ENCODE assay signal across 8 cellular contexts in genomic region chr11:75398906-75399305, GRCh38. TPM values are rescaled to one million over a fixed set of nuclear protein-coding genes. Genes with fewer than 3 reads are reported as not detected.
DNase-seq lines count a peak whose midpoint lies in the region; ATAC-seq and TF ChIP-seq lines count a peak whose summit lies in the region.

No MANE protein-coding gene starts in this region.

- H3K36me3 Mint-ChIP-seq in mesothelial cell of epicardium: peaks cover 24% of the 10 kb centered on the region

- no peak for DNase-seq in BE2C
- DNase-seq in mesothelial cell of epicardium (ENCODE audit: low spot score in 2 of 2, unreplicated experiment in 2 of 2): no peak
- DNase-seq in DMS 273 (lab: John Stamatoyannopoulos, UW; ENCODE audit: unreplicated experiment): no peak
- DNase-seq in DMS53 (lab: John Stamatoyannopoulos, UW): no peak

- H3K4me2 ChIP-seq in SU-DHL-6 (ENCODE audit: low read depth, low read length, poor library complexity, severe bottlenecking): peak overlapping the region; percentile 18

- no peak overlapping the region for H3K9ac ChIP-seq in SU-DHL-6 (ENCODE audit: low read length)

- H3K4me1 ChIP-seq in BE2C: peaks cover 18% of the 10 kb centered on the region

- peak overlapping the region; percentile 98 for H3K4me3 Mint-ChIP-seq in mesothelial cell of epicardium

- peaks cover 44% of the 10 kb centered on the region for H3K79me2 ChIP-seq in SU-DHL-6 (ENCODE audit: insufficient read depth, low read length)

- H3K27ac Mint-ChIP-seq in mesothelial cell of epicardium: peak overlapping the region; percentile 99

- ATAC-seq in GM21390 (IDR thresholded peaks at IDR 0.05; ENCODE audit: unreplicated experiment) (peak; percentile 3), GM19397 (IDR thresholded peaks at IDR 0.05; ENCODE audit: unreplicated experiment) (no peak), GM21447 (IDR thresholded peaks at IDR 0.05; ENCODE audit: unreplicated experiment) (no peak)

- no peaks in the 10 kb centered on the region for H3K9me2 ChIP-seq in SU-DHL-6 (replicated peaks; ENCODE audit: insufficient read depth, low read length)

- TF ChIP-seq CTCF in BE2C (IDR thresholded peaks at IDR 0.05; ENCODE audit: low read depth, low read length) (no peak), SU-DHL-6 (IDR thresholded peaks at IDR 0.05; ENCODE audit: insufficient read depth, low read length, poor library complexity, severe bottlenecking) (no peak), mesothelial cell of epicardium (IDR thresholded peaks at IDR 0.05; ENCODE audit: unreplicated experiment) (no peak)

- peaks cover 3% of the 10 kb centered on the region for H3K27me3 Mint-ChIP-seq in mesothelial cell of epicardium (ENCODE audit: low read depth)

- H3K9me3 Mint-ChIP-seq in mesothelial cell of epicardium: no peaks in the 10 kb centered on the region

- peak overlapping the region; percentile 80 for H2AFZ ChIP-seq in SU-DHL-6 (ENCODE audit: low read depth, low read length, severe bottlenecking)

- peaks cover 30% of the 10 kb centered on the region for H4K20me1 ChIP-seq in SU-DHL-6 (ENCODE audit: low read depth, low read length)

- H3K36me3 ChIP-seq in BE2C: peaks cover 39% of the 10 kb centered on the region
- peaks cover 33% of the 10 kb centered on the region for H3K36me3 ChIP-seq in SU-DHL-6 (ENCODE audit: low read length)

- no peaks in the 10 kb centered on the region for H3K27me3 ChIP-seq in BE2C
- no peaks in the 10 kb centered on the region for H3K27me3 ChIP-seq in SU-DHL-6 (ENCODE audit: low read length)

- no peak overlapping the region for H3K27ac ChIP-seq in SU-DHL-6 (ENCODE audit: low read depth, low read length)

- peaks cover 45% of the 10 kb centered on the region for H3F3A ChIP-seq in SU-DHL-6 (ENCODE audit: insufficient read depth)

- H3K4me1 Mint-ChIP-seq in mesothelial cell of epicardium: peaks cover 32% of the 10 kb centered on the region

- no peaks in the 10 kb centered on the region for H3K9me3 ChIP-seq in BE2C
- H3K9me3 ChIP-seq in SU-DHL-6 (ENCODE audit: insufficient read depth, low read length): no peaks in the 10 kb centered on the region

- H3K4me3 ChIP-seq in BE2C (ENCODE audit: low read depth, low read length): peak overlapping the region; percentile 100
- no peak overlapping the region for H3K4me3 ChIP-seq in SU-DHL-6 (ENCODE audit: insufficient read depth, low read length, poor library complexity, severe bottlenecking)

RNA-seq across cellular contexts. Expression of gene RPS3, which starts 0.4 kb away (rescaled TPM):
- polyA plus RNA-seq in BE2C (2012; ENCODE audit: insufficient read depth, insufficient read length, low read depth): 2,133 TPM
- total RNA-seq in mesothelial cell of epicardium: 2,848 to 2,954 TPM (median 2,936 TPM) in 3 replicates

RNA-seq across cellular contexts. Expression of gene KLHL35, which starts 34.1 kb away (rescaled TPM):
- polyA plus RNA-seq in BE2C (2012; ENCODE audit: insufficient read depth, insufficient read length, low read depth): 1.9 TPM
- 0.38 to 0.67 TPM (median 0.59 TPM) in 3 replicates for total RNA-seq in mesothelial cell of epicardium

RNA-seq across cellular contexts. Expression of gene ARRB1, which starts 47.4 kb away (rescaled TPM):
- polyA plus RNA-seq in BE2C (2012; ENCODE audit: insufficient read depth, insufficient read length, low read depth): 102 TPM
- total RNA-seq in mesothelial cell of epicardium: 15.9 to 17.5 TPM (median 16.5 TPM) in 3 replicates
